In genomic region chr4:152936446-152937279, GRCh38 we compare ENCODE assay signal across 1 cellular context.
TF ChIP-seq lines count a peak whose summit lies in the region.

No MANE protein-coding gene starts in this region.

TF ChIP-seq in H1, 55 proteins besides CTCF, POLR2A, EP300 and RAD21 (continued from another document):
- TF ChIP-seq KDM4A (IDR thresholded peaks at IDR 0.05; ENCODE audit: low read depth, low read length, severe bottlenecking), result peak; percentile 17
- TF ChIP-seq HDAC2 (IDR thresholded peaks at IDR 0.05; ENCODE audit: borderline replicate concordance in 1 of 2, low read depth in 2 of 2, low read length in 2 of 2), result 0 out of 4 replicates have a peak, but pooled peaks of 1 of the 2 experiments have one; percentile 32
- no peak for TF ChIP-seq MAX (IDR thresholded peaks at IDR 0.05)
- peak; percentile 63 for TF ChIP-seq ASH2L (IDR thresholded peaks at IDR 0.05; ENCODE audit: low read length)
